In the genomic region with DNA sequence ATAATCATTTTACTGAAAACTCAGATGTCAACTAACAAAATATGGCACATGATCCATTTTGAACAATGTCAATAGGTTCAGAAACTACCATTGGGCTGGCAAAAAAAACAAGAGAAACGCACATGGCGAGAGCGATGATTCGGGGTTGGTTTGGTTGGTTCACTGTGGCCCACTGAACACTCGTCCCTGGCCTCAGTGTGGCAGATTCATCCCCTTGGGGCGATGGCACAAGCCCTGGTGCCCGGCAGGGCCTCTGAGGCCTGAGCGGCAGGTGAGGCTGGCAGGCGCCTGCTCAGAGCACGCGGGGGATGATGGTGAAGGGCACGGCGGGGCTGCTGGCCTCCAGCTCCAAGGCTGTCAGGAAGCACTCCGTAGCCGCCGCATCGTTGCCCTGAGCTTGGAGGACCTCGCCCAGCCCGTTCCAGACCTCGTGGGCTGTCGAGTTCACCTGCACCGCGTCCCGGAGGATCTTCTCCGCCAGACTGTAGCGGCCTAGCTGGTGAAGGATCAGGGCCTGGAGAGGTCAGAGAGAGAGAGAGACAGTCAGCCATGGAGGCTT, we compare ENCODE assay signal across 1 cellular context.
TF ChIP-seq lines count a peak whose summit lies in the region.

No MANE protein-coding gene starts in this region.

TF ChIP-seq in H1, 55 proteins besides CTCF, POLR2A, EP300 and RAD21:
- TF ChIP-seq TAF7 (optimal IDR thresholded peaks at IDR 0.05; ENCODE audit: borderline replicate concordance, low read depth, low read length): no peak
- TF ChIP-seq RBBP5 (IDR thresholded peaks at IDR 0.05; ENCODE audit: borderline replicate concordance, low read depth, low read length): no peak
- TF ChIP-seq GTF2F1 (IDR thresholded peaks at IDR 0.05; ENCODE audit: borderline replicate concordance, low read depth, low read length): no peak
- no peak for TF ChIP-seq JUND (IDR thresholded peaks at IDR 0.05; ENCODE audit: low read length)
TF ChIP-seq in H1: peak in this region for 0.
